ENCODE assay signal across 8 cellular contexts in the genomic region with DNA sequence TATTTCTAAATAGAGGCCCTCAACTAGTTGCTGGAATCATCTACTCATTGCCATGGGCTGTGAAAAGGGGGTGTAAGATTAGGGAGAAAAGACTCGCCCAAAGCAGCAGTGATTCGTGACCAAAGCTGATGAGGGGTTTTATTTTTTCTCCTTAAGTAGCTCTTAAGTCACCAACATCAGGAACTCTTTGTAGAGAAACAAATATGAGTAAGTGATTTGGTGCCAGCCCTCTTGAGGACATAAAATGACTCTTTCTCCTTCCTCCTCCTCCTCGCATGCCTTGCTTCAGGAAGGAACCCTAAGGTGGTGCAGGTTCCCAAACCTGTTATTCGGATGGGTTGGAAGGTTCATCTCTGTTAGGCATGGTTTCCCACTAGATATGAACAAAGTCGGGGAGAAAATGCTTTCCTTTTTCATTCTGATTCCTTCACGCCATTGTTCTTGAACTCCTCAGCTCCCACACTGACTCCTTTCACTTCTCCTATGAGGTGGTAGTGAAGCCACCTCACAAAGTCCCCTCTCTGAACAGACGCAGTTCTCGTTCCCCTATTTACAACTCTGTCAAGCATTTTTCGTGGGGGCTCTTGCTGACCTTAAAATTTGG.
DNase-seq lines count a peak whose midpoint lies in the region; ATAC-seq and TF ChIP-seq lines count a peak whose summit lies in the region.
"Had no signal": no experiment of that assay in that cellular context is flagged by ENCODE, and none has a peak within 500 bp of the region (broad histone marks: within the 10 kb centered on the region; RNA-seq: fewer than 3 reads in every experiment).

No MANE protein-coding gene starts in this region.

- no peak overlapping the region for H3K27ac Mint-ChIP-seq in activated CD8-positive, alpha-beta memory T cell treated with anti-CD3 and anti-CD28 coated beads, Interleukin-2, amount 10 ng/mL, durations not matched to agents 7 days and 5 days

- H3K9me3 ChIP-seq in ascending aorta = no peaks in the 10 kb centered on the region
- no peaks in the 10 kb centered on the region for H3K9me3 ChIP-seq in spleen

- H3K4me3 Mint-ChIP-seq in activated CD8-positive, alpha-beta memory T cell treated with anti-CD3 and anti-CD28 coated beads, Interleukin-2, amount 10 ng/mL, durations not matched to agents 7 days and 5 days = no peak overlapping the region

- peaks cover 13% of the 10 kb centered on the region for H3K36me3 Mint-ChIP-seq in activated CD8-positive, alpha-beta memory T cell treated with anti-CD3 and anti-CD28 coated beads, Interleukin-2, amount 10 ng/mL, durations not matched to agents 7 days and 5 days

- H3K27me3 ChIP-seq in ascending aorta = no peaks in the 10 kb centered on the region
- no peaks in the 10 kb centered on the region for H3K27me3 ChIP-seq in spleen (replicated peaks in 1 of 7)

- DNase-seq in ascending aorta (ENCODE audit: low spot score in 2 of 2) (no peak), spleen (no peak)
- no peak for DNase-seq in activated CD8-positive, alpha-beta memory T cell treated with anti-CD3 and anti-CD28 coated beads, Interleukin-2, amount 10 ng/mL, durations not matched to agents 7 days and 5 days
- DNase-seq: NCI-H1694 had no signal

- peaks cover 30 to 73% of the 10 kb centered on the region in 2 donors for H3K4me1 ChIP-seq in ascending aorta
- peaks cover 55 to 91% (median 81%) of the 10 kb centered on the region in 6 donors for H3K4me1 ChIP-seq in spleen

- no peaks in the 10 kb centered on the region for H3K9me3 Mint-ChIP-seq in activated CD8-positive, alpha-beta memory T cell treated with anti-CD3 and anti-CD28 coated beads, Interleukin-2, amount 10 ng/mL, durations not matched to agents 7 days and 5 days (ENCODE audit: low read depth)

- ATAC-seq in GM18519 (IDR thresholded peaks at IDR 0.05; ENCODE audit: low FRiP score, unreplicated experiment) (peak; percentile 28), HG02885 (IDR thresholded peaks at IDR 0.05; ENCODE audit: poor library complexity, unreplicated experiment) (peak; percentile 43), HG03460 (IDR thresholded peaks at IDR 0.05; ENCODE audit: unreplicated experiment) (no peak), HG03175 (IDR thresholded peaks at IDR 0.05; ENCODE audit: unreplicated experiment) (no peak)
- ATAC-seq in activated CD8-positive, alpha-beta memory T cell treated with anti-CD3 and anti-CD28 coated beads, Interleukin-2, amount 10 ng/mL, durations not matched to agents 7 days and 5 days = no peak

- intact Hi-C loops in ascending aorta (cut with DNase I) = loop anchor here (2.0 to 10.0 kb wide), 2 partner anchors 16 to 1142 kb away; no protein-coding TSS in a partner anchor
- intact Hi-C loops in spleen (cut with DNase I; ENCODE audit: low total_unique reads) = no loop called here

- H3K27me3 Mint-ChIP-seq in activated CD8-positive, alpha-beta memory T cell treated with anti-CD3 and anti-CD28 coated beads, Interleukin-2, amount 10 ng/mL, durations not matched to agents 7 days and 5 days = no peaks in the 10 kb centered on the region

- CTCF ChIA-PET in activated CD8-positive, alpha-beta memory T cell treated with anti-CD3 and anti-CD28 coated beads, Interleukin-2, amount 10 ng/mL, durations not matched to agents 7 days and 5 days (lab: Charles Lee) = no interaction called here

- no peak overlapping the region for H3K4me3 ChIP-seq in ascending aorta
- no peak overlapping the region for H3K4me3 ChIP-seq in spleen

- H3K36me3 ChIP-seq in ascending aorta (no peaks in the 10 kb centered on the region), spleen (peaks cover 0 to 6% (median 0%) of the 10 kb centered on the region in 6 donors)

- peaks cover 55% of the 10 kb centered on the region for H3K4me1 Mint-ChIP-seq in activated CD8-positive, alpha-beta memory T cell treated with anti-CD3 and anti-CD28 coated beads, Interleukin-2, amount 10 ng/mL, durations not matched to agents 7 days and 5 days

- TF ChIP-seq CTCF in ascending aorta (IDR thresholded peaks at IDR 0.05) (no peak), spleen (IDR thresholded peaks at IDR 0.05 in 8 of 11, conservative IDR thresholded peaks at IDR 0.05 in 3 of 11) (no peak)

- H3K27ac ChIP-seq in ascending aorta (peak overlapping the region; percentile 89), spleen (peak overlapping the region in 7 of 8 donors; percentile 33 to 93 (median 86))

- WGBS in spleen, 5 donors = 55 to 63% (median 60%) methylated on average over 9 of the region's 9 CpGs

- TF ChIP-seq POLR2A in spleen (IDR thresholded peaks at IDR 0.05) = no peak

Comparison
In these comparisons a context has a peak if more than half of its experiments do, and no peak if none do; other contexts are left out.
1. ATAC-seq: peak in GM18519 (single experiment) and HG02885 (single experiment); none in HG03460 (single experiment), activated CD8-positive, alpha-beta memory T cell treated with anti-CD3 and anti-CD28 coated beads, Interleukin-2, amount 10 ng/mL, durations not matched to agents 7 days and 5 days (single experiment) and HG03175 (single experiment).